In genomic region chr7:108135446-108136190, GRCh38 we compare ENCODE assay signal across 1 cellular context.
TF ChIP-seq lines count a peak whose summit lies in the region.

No MANE protein-coding gene starts in this region.

TF ChIP-seq in WTC11, 78 proteins besides CTCF, POLR2A, EP300 and RAD21 (continued from another document):
- TF ChIP-seq, protein P1, sequence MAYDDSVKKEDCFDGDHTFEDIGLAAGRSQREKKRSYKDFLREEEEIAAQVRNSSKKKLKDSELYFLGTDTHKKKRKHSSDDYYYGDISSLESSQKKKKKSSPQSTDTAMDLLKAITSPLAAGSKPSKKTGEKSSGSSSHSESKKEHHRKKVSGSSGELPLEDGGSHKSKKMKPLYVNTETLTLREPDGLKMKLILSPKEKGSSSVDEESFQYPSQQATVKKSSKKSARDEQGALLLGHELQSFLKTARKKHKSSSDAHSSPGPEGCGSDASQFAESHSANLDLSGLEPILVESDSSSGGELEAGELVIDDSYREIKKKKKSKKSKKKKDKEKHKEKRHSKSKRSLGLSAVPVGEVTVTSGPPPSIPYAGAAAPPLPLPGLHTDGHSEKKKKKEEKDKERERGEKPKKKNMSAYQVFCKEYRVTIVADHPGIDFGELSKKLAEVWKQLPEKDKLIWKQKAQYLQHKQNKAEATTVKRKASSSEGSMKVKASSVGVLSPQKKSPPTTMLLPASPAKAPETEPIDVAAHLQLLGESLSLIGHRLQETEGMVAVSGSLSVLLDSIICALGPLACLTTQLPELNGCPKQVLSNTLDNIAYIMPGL (CRISPR knock-in tag; IDR thresholded peaks at IDR 0.05): no peak
- TF ChIP-seq ETV6 (CRISPR knock-in tag; IDR thresholded peaks at IDR 0.05): no peak
- TF ChIP-seq ZNF671 (CRISPR knock-in tag; IDR thresholded peaks at IDR 0.05): no peak
- no peak for TF ChIP-seq STAT6 (CRISPR knock-in tag; conservative IDR thresholded peaks at IDR 0.05; ENCODE audit: low read depth)
- no peak for TF ChIP-seq ATF1 (CRISPR knock-in tag; IDR thresholded peaks at IDR 0.05)
TF ChIP-seq in WTC11: peak in this region for 0.
